Comparison of ENCODE assay signal across 8 cellular contexts in the genomic region with DNA sequence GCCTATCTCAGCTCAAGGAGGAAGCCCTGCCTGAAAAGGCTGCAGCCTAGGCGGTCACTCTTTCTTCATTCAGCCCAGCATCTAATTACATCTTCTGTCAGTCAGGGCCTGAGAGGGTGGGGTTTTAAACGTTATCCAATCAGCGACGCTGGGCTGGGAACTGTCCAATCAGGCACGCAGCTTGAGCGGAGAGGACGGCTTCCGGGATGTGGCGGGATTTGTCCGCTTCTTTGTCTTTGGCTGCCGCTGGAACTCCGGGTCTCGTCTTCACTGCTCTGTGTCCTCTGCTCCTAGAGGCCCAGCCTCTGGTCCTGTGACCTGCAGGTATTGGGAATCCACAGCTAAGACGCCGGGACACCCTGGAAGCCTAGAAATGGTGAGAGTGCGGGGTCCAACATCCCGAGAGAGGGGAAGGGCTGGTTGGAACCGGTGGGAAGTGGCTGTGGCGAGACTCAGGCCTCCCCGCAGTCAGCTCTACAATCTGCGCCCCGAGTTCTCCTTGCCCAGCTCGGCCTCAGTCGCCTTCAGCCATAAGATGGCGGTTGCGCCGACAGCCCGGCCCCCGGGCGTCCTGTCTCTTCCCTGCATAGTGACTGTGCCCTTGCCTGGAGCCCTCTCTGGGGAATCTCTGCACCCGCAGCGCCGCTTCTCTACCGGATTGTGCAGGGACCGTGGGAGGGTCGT. TPM values are rescaled to one million over a fixed set of nuclear protein-coding genes. Genes with fewer than 3 reads are reported as not detected.
DNase-seq lines count a peak whose midpoint lies in the region; ATAC-seq and TF ChIP-seq lines count a peak whose summit lies in the region.

A gene (plus strand): TSS at position 233 of the 684 bp plus-strand sequence. CDS start 141 bp downstream, at position 374.

- peaks cover 9% of the 10 kb centered on the region; the same call in 1 of the 2 replicates for H3K4me1 ChIP-seq in PC-9 (replicated peaks; ENCODE audit: insufficient read depth)
- peaks cover 0 to 6% of the 10 kb centered on the region in 2 donors for H3K4me1 ChIP-seq in naive thymus-derived CD4-positive, alpha-beta T cell (ENCODE audit: control insufficient read depth in 2 of 2, insufficient read depth in 2 of 2, low read length in 2 of 2)

- H3K27ac Mint-ChIP-seq in naive thymus-derived CD4-positive, alpha-beta T cell = peak within 1 kb of the TSS; percentile 85 to 98 (median 91)
- peak within 1 kb of the TSS; percentile 98 for H3K27ac Mint-ChIP-seq in stimulated activated memory B cell treated with anti-CD40 and anti-IgM and Interleukin-4, amounts not matched to agents 10 μg/mL and 1 μg/mL and 100 μg/mL, for 72 hours

- H4K20me1 ChIP-seq in PC-9 (ENCODE audit: insufficient read depth) = no peaks in the 10 kb centered on the region

- H3K27me3 Mint-ChIP-seq in naive thymus-derived CD4-positive, alpha-beta T cell = no peaks in the 10 kb centered on the region
- H3K27me3 Mint-ChIP-seq in stimulated activated memory B cell treated with anti-CD40 and anti-IgM and Interleukin-4, amounts not matched to agents 10 μg/mL and 1 μg/mL and 100 μg/mL, for 72 hours = no peaks in the 10 kb centered on the region

- no TSS peak for BruUV-seq in PC-9 (replicated peaks; lab: Mats Ljungman, UMichigan)

- peak within 1 kb of the TSS; percentile 78 for H3K4me2 ChIP-seq in PC-9

- H3K9me3 ChIP-seq in PC-9 (ENCODE audit: insufficient read depth, low read depth) = peaks cover 22% of the 10 kb centered on the region
- no peaks in the 10 kb centered on the region for H3K9me3 ChIP-seq in naive thymus-derived CD4-positive, alpha-beta T cell (ENCODE audit: control insufficient read depth in 2 of 3, low read length in 3 of 3)

- H3K36me3 Mint-ChIP-seq in naive thymus-derived CD4-positive, alpha-beta T cell = peaks cover 6 to 33% (median 18%) of the 10 kb centered on the region in 5 donors
- peaks cover 18% of the 10 kb centered on the region for H3K36me3 Mint-ChIP-seq in stimulated activated memory B cell treated with anti-CD40 and anti-IgM and Interleukin-4, amounts not matched to agents 10 μg/mL and 1 μg/mL and 100 μg/mL, for 72 hours

- intact Hi-C loops in PC-9 (cut with micrococcal nuclease; ENCODE audit: unreplicated experiment) = loop anchor here (2.0 kb wide), 2 partner anchors 30 to 38 kb away; a partner anchor contains a TSS
- intact Hi-C loops in naive thymus-derived CD4-positive, alpha-beta T cell (cut with micrococcal nuclease) = loop anchor here (1.0 to 10.0 kb wide), 4 partner anchors 30 to 477 kb away; a partner anchor contains a TSS

- peaks cover 18% of the 10 kb centered on the region for H3K79me2 ChIP-seq in PC-9 (ENCODE audit: low read depth)

- H3K36me3 ChIP-seq in PC-9 (ENCODE audit: low read depth) = peaks cover 21% of the 10 kb centered on the region
- H3K36me3 ChIP-seq in naive thymus-derived CD4-positive, alpha-beta T cell (ENCODE audit: control insufficient read depth in 2 of 3, insufficient read depth in 3 of 3, low read length in 3 of 3) = peaks cover 0 to 7% (median 0%) of the 10 kb centered on the region in 3 experiments

- CTCF ChIA-PET in PC-9 (lab: Charles Lee) = no interaction called here
- CTCF ChIA-PET in naive thymus-derived CD4-positive, alpha-beta T cell (lab: Charles Lee) = interaction anchor here (1.0 kb wide), 1 partner anchor 30 kb away, joined by 4 read pairs; no protein-coding TSS in a partner anchor

- DNase-seq in DMS 273 treated with DMSO at 0.1 percent for 48 hours (lab: John Stamatoyannopoulos, UW) = peak; percentile 87
- peak; percentile 91 for DNase-seq in HuH-7.5 (ENCODE audit: low spot score)
- peak; percentile 88 to 94 for DNase-seq in PC-9
- peak; percentile 59 to 74 for DNase-seq in activated T-helper 1 cell treated with anti-CD3 and anti-CD28 coated beads, Interleukin-2, amount 50 U/mL, for 16 hours (ENCODE audit: low read depth in 1 of 2, low spot score in 1 of 2)
- peak; percentile 96 for DNase-seq in fibroblast of mammary gland (ENCODE audit: low read depth)
- DNase-seq in naive thymus-derived CD4-positive, alpha-beta T cell = peak; percentile 59 to 87 (median 76)

- POLR2A ChIA-PET in PC-9 (lab: Charles Lee; ENCODE audit: unreplicated experiment) = interaction anchor here (0.6 to 0.7 kb wide), 4 partner anchors 30 to 1581 kb away, joined by 3 to 5 read pairs (median 4); a partner anchor contains a TSS
- POLR2A ChIA-PET in naive thymus-derived CD4-positive, alpha-beta T cell (lab: Charles Lee) = interaction anchor here (0.6 to 3.4 kb wide), 4 partner anchors 27 to 492 kb away, joined by 3 to 20 read pairs (median 4); a partner anchor contains a TSS

- peak within 1 kb of the TSS; percentile 39; the same call in 1 of the 2 replicates for H3K27ac ChIP-seq in PC-9
- H3K27ac ChIP-seq in naive thymus-derived CD4-positive, alpha-beta T cell (ENCODE audit: low read depth, low read length) = peak within 1 kb of the TSS; percentile 77

- TF ChIP-seq CTCF in PC-9 (conservative IDR thresholded peaks at IDR 0.05) (no peak), fibroblast of mammary gland (conservative IDR thresholded peaks at IDR 0.05; ENCODE audit: control insufficient read depth, insufficient read depth, low read depth, low read length) (no peak)

- no peaks in the 10 kb centered on the region for H3K9me2 ChIP-seq in PC-9 (ENCODE audit: insufficient read depth)

- peaks cover 10% of the 10 kb centered on the region for H3F3A ChIP-seq in PC-9 (ENCODE audit: insufficient read depth, low read depth)

- no peaks in the 10 kb centered on the region for H3K27me3 ChIP-seq in PC-9 (ENCODE audit: insufficient read depth, low read depth)
- no peaks in the 10 kb centered on the region for H3K27me3 ChIP-seq in naive thymus-derived CD4-positive, alpha-beta T cell (ENCODE audit: control insufficient read depth in 2 of 2, insufficient read depth in 2 of 2, low read length in 2 of 2)

- H3K4me1 Mint-ChIP-seq in naive thymus-derived CD4-positive, alpha-beta T cell = peaks cover 6 to 17% (median 14%) of the 10 kb centered on the region in 7 donors
- H3K4me1 Mint-ChIP-seq in stimulated activated memory B cell treated with anti-CD40 and anti-IgM and Interleukin-4, amounts not matched to agents 10 μg/mL and 1 μg/mL and 100 μg/mL, for 72 hours = peaks cover 5% of the 10 kb centered on the region

- H3K4me3 Mint-ChIP-seq in naive thymus-derived CD4-positive, alpha-beta T cell = peak within 1 kb of the TSS; percentile 93 to 99 (median 98)
- H3K4me3 Mint-ChIP-seq in stimulated activated memory B cell treated with anti-CD40 and anti-IgM and Interleukin-4, amounts not matched to agents 10 μg/mL and 1 μg/mL and 100 μg/mL, for 72 hours = peak within 1 kb of the TSS; percentile 99

- H2AFZ ChIP-seq in PC-9 = peak within 1 kb of the TSS; percentile 88

- peaks cover 0 to 16% (median 0%) of the 10 kb centered on the region in 11 donors for H3K9me3 Mint-ChIP-seq in naive thymus-derived CD4-positive, alpha-beta T cell
- no peaks in the 10 kb centered on the region for H3K9me3 Mint-ChIP-seq in stimulated activated memory B cell treated with anti-CD40 and anti-IgM and Interleukin-4, amounts not matched to agents 10 μg/mL and 1 μg/mL and 100 μg/mL, for 72 hours

- H3K4me3 ChIP-seq in PC-9 (peak within 1 kb of the TSS; percentile 89), fibroblast of mammary gland (ENCODE audit: control insufficient read depth, low read depth, low read length) (peak within 1 kb of the TSS; percentile 85)
- peak within 1 kb of the TSS; percentile 98 for H3K4me3 ChIP-seq in naive thymus-derived CD4-positive, alpha-beta T cell (ENCODE audit: low read length)

- peak; percentile 93 for ATAC-seq in GM21526 (IDR thresholded peaks at IDR 0.05; ENCODE audit: low FRiP score, unreplicated experiment)
- peak; percentile 98 for ATAC-seq in naive thymus-derived CD4-positive, alpha-beta T cell
- ATAC-seq in stimulated activated memory B cell treated with anti-CD40 and anti-IgM and Interleukin-4, amounts not matched to agents 10 μg/mL and 1 μg/mL and 100 μg/mL, for 72 hours = peak; percentile 99

RNA-seq across cellular contexts. Expression of the gene that starts here (rescaled TPM):
- total RNA-seq in PC-9 (2021) = 11.9 and 14.0 TPM in 2 replicates
- 10 to 100 TPM in 1 of 5 experiments, 1 to 10 TPM in 4; 6.4 to 11.4 (median 9.8) TPM for total RNA-seq in naive thymus-derived CD4-positive, alpha-beta T cell
- polyA plus RNA-seq in naive thymus-derived CD4-positive, alpha-beta T cell = 1 to 10 TPM; 2.6 to 4.2 TPM

Comparison
In these comparisons a context has a peak if more than half of its experiments do, and no peak if none do; other contexts are left out.
1. Peak in every context shown above with its lines: DNase-seq, ATAC-seq, H3K4me3 ChIP-seq and H3K27ac ChIP-seq.